Comparison of ENCODE assay signal across 13 cellular contexts in genomic region chr2:169716938-169717690, GRCh38. TPM values are rescaled to one million over a fixed set of nuclear protein-coding genes. Genes with fewer than 3 reads are reported as not detected.
A peak's percentile ranks its signal among the peaks of the same experiment; 100 is the strongest.
DNase-seq lines count a peak whose midpoint lies in the region; ATAC-seq and TF ChIP-seq lines count a peak whose summit lies in the region.
"Had no signal": no experiment of that assay in that cellular context is flagged by ENCODE, and none has a peak within 500 bp of the region (broad histone marks: within the 10 kb centered on the region; RNA-seq: fewer than 3 reads in every experiment).

No MANE protein-coding gene starts in this region.

- no peak overlapping the region for H3K4me3 ChIP-seq in fibroblast of mammary gland (ENCODE audit: control insufficient read depth, low read depth, low read length)

- no peak for TF ChIP-seq CTCF in fibroblast of mammary gland (conservative IDR thresholded peaks at IDR 0.05; ENCODE audit: control insufficient read depth, insufficient read depth, low read depth, low read length)

- no peak for ATAC-seq in HG03280 (IDR thresholded peaks at IDR 0.05; ENCODE audit: unreplicated experiment)
- no peak for ATAC-seq in HG02852 (IDR thresholded peaks at IDR 0.05; ENCODE audit: unreplicated experiment)
- ATAC-seq: activated naive CD8-positive, alpha-beta T cell treated with anti-CD3 and anti-CD28 coated beads, Interleukin-2, amount 50 U/mL, for 24 hours had no signal

- peak; percentile 42 for DNase-seq in HT-29 (ENCODE audit: low spot score)
- peak; percentile 51 for DNase-seq in NCI-H748 treated with DMSO at 0.1 percent for 48 hours (lab: John Stamatoyannopoulos, UW)
- DNase-seq in fibroblast of mammary gland (ENCODE audit: low read depth), result peak; percentile 6
- peak; percentile 69 for DNase-seq in pons (ENCODE audit: low spot score)
- DNase-seq in Kasumi-1 (lab: John Stamatoyannopoulos, UW), result no peak
- DNase-seq in activated CD4-positive, alpha-beta T cell treated with anti-CD3 and anti-CD28 coated beads, Interleukin-2, amount 50 U/mL, for 48 hours, result no peak
- DNase-seq: activated naive CD8-positive, alpha-beta T cell treated with anti-CD3 and anti-CD28 coated beads, Interleukin-2, amount 50 U/mL, for 24 hours; CD4-positive, alpha-beta T cell; effector CD4-positive, alpha-beta T cell; hippocampal formation; T-helper 9 cell had no signal

RNA-seq across cellular contexts. Expression of gene KLHL23, which starts 16.5 kb away (rescaled TPM):
- 5.4 and 12.1 TPM in 2 replicates for total RNA-seq in HT-29 (2014; rRNA removed; shearing (Covaris generic))

RNA-seq across cellular contexts. Expression of gene PHOSPHO2, which starts 22.8 kb away (rescaled TPM):
- 4.4 and 8.2 TPM in 2 replicates for total RNA-seq in HT-29 (2014; rRNA removed; shearing (Covaris generic))

RNA-seq across cellular contexts. Expression of gene CFAP210, which starts 22.9 kb away (rescaled TPM):
- total RNA-seq in HT-29 (2014; rRNA removed; shearing (Covaris generic)), result not detected in 2 replicates

Comparison
In these comparisons a context has a peak if more than half of its experiments do, and no peak if none do; other contexts are left out.
1. DNase-seq: peak in HT-29 (single experiment), NCI-H748 treated with DMSO at 0.1 percent for 48 hours (single experiment), fibroblast of mammary gland (single experiment) and pons (single experiment); none in Kasumi-1 (0 of 2) and activated CD4-positive, alpha-beta T cell treated with anti-CD3 and anti-CD28 coated beads, Interleukin-2, amount 50 U/mL, for 48 hours (0 of 2).